In genomic region chr5:39640552-39640951, GRCh38 we compare ENCODE assay signal across 13 cellular contexts.
DNase-seq lines count a peak whose midpoint lies in the region; ATAC-seq and TF ChIP-seq lines count a peak whose summit lies in the region.
"Had no signal": no experiment of that assay in that cellular context is flagged by ENCODE, and none has a peak within 500 bp of the region (broad histone marks: within the 10 kb centered on the region; RNA-seq: fewer than 3 reads in every experiment).

No MANE protein-coding gene starts in this region.

- H3K4me3 ChIP-seq in Peyer's patch: no peak overlapping the region
- H3K4me3 ChIP-seq: uterus had no signal

- H3K9me3 ChIP-seq in Peyer's patch: no peaks in the 10 kb centered on the region
- H3K9me3 ChIP-seq: uterus had no signal

- no peak for TF ChIP-seq CTCF in Peyer's patch (IDR thresholded peaks at IDR 0.05)

- ATAC-seq in GM18519 (IDR thresholded peaks at IDR 0.05; ENCODE audit: low FRiP score, unreplicated experiment): peak; percentile 95
- peak; percentile 82 for ATAC-seq in GM21360 (IDR thresholded peaks at IDR 0.05; ENCODE audit: unreplicated experiment)
- peak; percentile 99 for ATAC-seq in HG02852 (IDR thresholded peaks at IDR 0.05; ENCODE audit: unreplicated experiment)
- ATAC-seq in HG03457 (IDR thresholded peaks at IDR 0.05; ENCODE audit: unreplicated experiment): peak; percentile 94
- ATAC-seq: Right ventricle myocardium inferior had no signal

- no peaks in the 10 kb centered on the region for H3K36me3 ChIP-seq in Peyer's patch
- H3K36me3 ChIP-seq: uterus had no signal

- no peaks in the 10 kb centered on the region for H3K4me1 ChIP-seq in Peyer's patch
- H3K4me1 ChIP-seq: uterus had no signal

- no peak for TF ChIP-seq POLR2A in Peyer's patch (IDR thresholded peaks at IDR 0.05)

- H3K27me3 ChIP-seq in Peyer's patch: no peaks in the 10 kb centered on the region
- H3K27me3 ChIP-seq: uterus had no signal

- H3K27ac ChIP-seq in Peyer's patch: no peak overlapping the region
- H3K27ac ChIP-seq: uterus had no signal

- DNase-seq in Peyer's patch (no peak), NCI-H2171 treated with DMSO at 0.1 percent for 48 hours (lab: John Stamatoyannopoulos, UW) (no peak), Kasumi-1 (lab: John Stamatoyannopoulos, UW) (no peak), NCI-H2107 treated with DMSO at 0.1 percent for 48 hours (lab: John Stamatoyannopoulos, UW; ENCODE audit: unreplicated experiment) (no peak)
- DNase-seq: activated naive CD8-positive, alpha-beta T cell treated with anti-CD3 and anti-CD28 coated beads, Interleukin-2, amount 10 ng/mL, durations not matched to agents 7 days and 5 days; NCI-H446; stimulated activated CD4-positive, alpha-beta T cell treated with anti-CD3 and anti-CD28 coated beads, Interleukin-12 subunit alpha, Interleukin-12 subunit beta, amount 100 ng/mL, for 4 hours; uterus had no signal
